Comparison of ENCODE assay signal across 9 cellular contexts in the genomic region with DNA sequence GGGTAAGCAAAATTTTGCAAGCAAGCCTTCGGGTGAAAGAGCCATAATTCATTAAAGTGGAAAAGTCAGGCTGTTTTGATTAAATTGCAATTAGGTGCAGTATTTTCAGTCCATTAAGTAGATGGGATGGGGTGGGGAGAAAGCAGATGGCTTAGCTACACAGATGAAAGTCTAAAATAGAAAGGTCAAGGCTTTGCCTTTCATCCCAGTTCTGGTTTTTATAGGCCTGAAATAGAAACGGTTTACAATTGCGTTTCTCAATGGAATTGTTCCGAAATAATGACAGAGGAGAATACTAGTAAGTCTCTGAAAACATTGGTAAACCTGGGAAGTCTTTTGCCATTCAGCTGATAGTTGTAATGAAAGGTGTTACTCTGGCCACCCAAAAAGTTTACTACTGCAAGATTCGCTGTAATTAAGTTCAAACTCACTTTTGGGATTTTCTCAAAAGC. TPM values are rescaled to one million over a fixed set of nuclear protein-coding genes. Genes with fewer than 3 reads are reported as not detected.
A peak's percentile ranks its signal among the peaks of the same experiment; 100 is the strongest.
DNase-seq lines count a peak whose midpoint lies in the region; TF ChIP-seq lines count a peak whose summit lies in the region.
"Had no signal": no experiment of that assay in that cellular context is flagged by ENCODE, and none has a peak within 500 bp of the region (broad histone marks: within the 10 kb centered on the region; RNA-seq: fewer than 3 reads in every experiment).

No MANE protein-coding gene starts in this region.

- no peaks in the 10 kb centered on the region for H4K20me1 ChIP-seq in Karpas-422 (ENCODE audit: insufficient read depth, low read depth, low read length)

- no peak for TF ChIP-seq POLR2A in testis (IDR thresholded peaks at IDR 0.05)

- intact Hi-C loops in testis (cut with DNase I; ENCODE audit: low total_unique reads) = no loop called here

- no peaks in the 10 kb centered on the region for H3K79me2 ChIP-seq in Karpas-422 (ENCODE audit: low read length)

- DNase-seq in NCI-H1105 treated with DMSO at 0.1 percent for 48 hours (lab: John Stamatoyannopoulos, UW) = peak; percentile 10
- DNase-seq in NCI-H1105 (lab: John Stamatoyannopoulos, UW) = no peak
- DNase-seq in Karpas-422 = no peak
- no peak for DNase-seq in chondrocyte (ENCODE audit: low spot score)
- DNase-seq in ureter (ENCODE audit: low spot score) = no peak
- no peak for DNase-seq in testis
- no peak for DNase-seq in GM10266 (ENCODE audit: extremely low spot score)
- DNase-seq: transverse colon had no signal

- H3K9me3 ChIP-seq in Karpas-422 (ENCODE audit: low read length) (no peaks in the 10 kb centered on the region), neuron (ENCODE audit: low read length) (no peaks in the 10 kb centered on the region), testis (no peaks in the 10 kb centered on the region)
- H3K9me3 ChIP-seq: transverse colon had no signal

- no peaks in the 10 kb centered on the region for H3K36me3 Mint-ChIP-seq in chondrocyte (ENCODE audit: low read depth)

- H3K27me3 ChIP-seq in Karpas-422 (ENCODE audit: low read length) (peaks cover 5% of the 10 kb centered on the region; the same call in 1 of the 2 replicates), neuron (ENCODE audit: insufficient read depth, low read length) (no peaks in the 10 kb centered on the region), testis (no peaks in the 10 kb centered on the region)

- H3K9me3 Mint-ChIP-seq in chondrocyte (ENCODE audit: low read depth) = no peaks in the 10 kb centered on the region

- peak overlapping the region; percentile 77; the same call in 1 of the 2 replicates for H3K4me3 ChIP-seq in Karpas-422 (ENCODE audit: low read length)
- peak overlapping the region; percentile 52 for H3K4me3 ChIP-seq in neuron (ENCODE audit: low read length)
- peak overlapping the region in 1 of 2 donors; percentile 69 for H3K4me3 ChIP-seq in testis

- no peaks in the 10 kb centered on the region for H3K9me2 ChIP-seq in Karpas-422 (replicated peaks; ENCODE audit: insufficient read depth, low read length)

- no peaks in the 10 kb centered on the region for H3K27me3 Mint-ChIP-seq in chondrocyte (ENCODE audit: low read depth)

- peak overlapping the region; percentile 99 for H3K4me3 Mint-ChIP-seq in chondrocyte (ENCODE audit: unreplicated experiment)

- H3K4me1 Mint-ChIP-seq in chondrocyte (ENCODE audit: low read depth) = peaks cover 13% of the 10 kb centered on the region

- H2AFZ ChIP-seq in Karpas-422 (ENCODE audit: low read length) (no peak overlapping the region), neuron (ENCODE audit: low read depth, low read length) (peak overlapping the region; percentile 98)

- H3K27ac Mint-ChIP-seq in chondrocyte (ENCODE audit: unreplicated experiment) = no peak overlapping the region

- peak overlapping the region; percentile 91 for H3K4me2 ChIP-seq in Karpas-422 (ENCODE audit: low read depth, low read length, poor library complexity, severe bottlenecking)

- no peaks in the 10 kb centered on the region for H3K36me3 ChIP-seq in Karpas-422 (ENCODE audit: insufficient read depth, low read length)
- H3K36me3 ChIP-seq in neuron (ENCODE audit: insufficient read depth, low read length) = peaks cover 4% of the 10 kb centered on the region
- no peaks in the 10 kb centered on the region for H3K36me3 ChIP-seq in testis (ENCODE audit: low read depth, missing control alignments)
- H3K36me3 ChIP-seq: transverse colon had no signal

- H3K4me1 ChIP-seq in Karpas-422 (ENCODE audit: low read length) (peaks cover 20% of the 10 kb centered on the region), neuron (ENCODE audit: insufficient read depth, low read length) (peaks cover 13% of the 10 kb centered on the region), testis (no peaks in the 10 kb centered on the region)

- no peak overlapping the region for H3K27ac ChIP-seq in Karpas-422 (ENCODE audit: low read length)
- no peak overlapping the region for H3K27ac ChIP-seq in testis
- H3K27ac ChIP-seq: transverse colon had no signal

- H3K9ac ChIP-seq in Karpas-422 (ENCODE audit: low read length) = peak overlapping the region; percentile 72; the same call in 1 of the 2 replicates

- TF ChIP-seq CTCF in chondrocyte (IDR thresholded peaks at IDR 0.05) = no peak
- no peak for TF ChIP-seq CTCF in testis (IDR thresholded peaks at IDR 0.05)
- TF ChIP-seq CTCF in GM10266 (IDR thresholded peaks at IDR 0.05; ENCODE audit: control insufficient read depth, insufficient read depth, low read depth, missing control alignments) = no peak

- 17 to 20% methylated on average over 5 of the region's 5 CpGs for WGBS in testis, 2 donors

RNA-seq across cellular contexts. Expression of a gene that starts 1.5 kb away (rescaled TPM):
- 0.56 and 1.0 TPM in 2 replicates for total RNA-seq in Karpas-422 (2014; rRNA removed; shearing (Covaris generic); ENCODE audit: low replicate concordance)
- 0.70 to 2.2 TPM (median 2.2 TPM) in 3 replicates for total RNA-seq in chondrocyte
- 0.39 TPM for total RNA-seq in ureter
- 10 to 100 TPM in 1 of 2 donors, 1 to 10 TPM in 1; 8.1 to 13.5 TPM for total RNA-seq in testis
- polyA plus RNA-seq in testis (ENCODE audit: insufficient read depth, low read depth, low replicate concordance) = 16.7 TPM
